Comparison of ENCODE assay signal across 11 cellular contexts in genomic region chr11:43937434-43938411, GRCh38. TPM values are rescaled to one million over a fixed set of nuclear protein-coding genes. Genes with fewer than 3 reads are reported as not detected.
DNase-seq lines count a peak whose midpoint lies in the region; ATAC-seq, FAIRE-seq and TF ChIP-seq lines count a peak whose summit lies in the region.
"Had no signal": no experiment of that assay in that cellular context is flagged by ENCODE, and none has a peak within 500 bp of the region (broad histone marks: within the 10 kb centered on the region; RNA-seq: fewer than 3 reads in every experiment).

No MANE protein-coding gene starts in this region.

- in situ Hi-C loops in IMR-90 (cut with MboI; ENCODE audit: low sequenced_read_pairs): no loop called here

- H4K5ac ChIP-seq in IMR-90 (ENCODE audit: low read depth, low read length): peak overlapping the region; percentile 77

- dilution Hi-C loops in IMR-90 (cut with HindIII; ENCODE audit: low sequenced_read_pairs, unreplicated experiment): no loop called here

- H4K91ac ChIP-seq in IMR-90 (ENCODE audit: insufficient read depth, low read depth, low read length): peak overlapping the region; percentile 91

- H3K4me2 ChIP-seq in IMR-90 (ENCODE audit: low read depth, low read length): 0 out of 2 replicates have a peak overlapping the region, but pooled peaks have one; percentile 7
- H3K4me2 ChIP-seq: GM23338 had no signal

- no peak for TF ChIP-seq POLR2A in IMR-90 (IDR thresholded peaks at IDR 0.05; ENCODE audit: low read depth, low read length)

- peaks cover 21% of the 10 kb centered on the region for H3K27me3 ChIP-seq in IMR-90 (ENCODE audit: control insufficient read depth, insufficient read depth, low read length)

- intact Hi-C loops in IMR-90 (cut with micrococcal nuclease) (loop anchor here (2.0 kb wide), 1 partner anchor 15 kb away; no protein-coding TSS in a partner anchor), mucosa of descending colon (cut with DNase I, micrococcal nuclease) (no loop called here), kidney (cut with DNase I) (no loop called here)

- BruUV-seq in IMR-90 (replicated peaks; lab: Mats Ljungman, UMichigan): no TSS peak

- H2BK15ac ChIP-seq in IMR-90 (ENCODE audit: low read depth, low read length): peak overlapping the region; percentile 49; the same call in 2 of the 3 replicates

- H3K9me3 ChIP-seq in IMR-90 (ENCODE audit: control insufficient read depth, insufficient read depth, low read length): no peaks in the 10 kb centered on the region
- H3K9me3 ChIP-seq in mucosa of descending colon: no peaks in the 10 kb centered on the region
- no peaks in the 10 kb centered on the region for H3K9me3 ChIP-seq in kidney (ENCODE audit: control insufficient read depth in 1 of 2, low read length in 2 of 2)

- H3K4me1 ChIP-seq in IMR-90 (ENCODE audit: control insufficient read depth, insufficient read depth, low read length): peaks cover 19% of the 10 kb centered on the region
- peaks cover 5% of the 10 kb centered on the region for H3K4me1 ChIP-seq in mucosa of descending colon (ENCODE audit: low read depth)
- H3K4me1 ChIP-seq in kidney (ENCODE audit: control insufficient read depth in 1 of 2, insufficient read depth in 1 of 2, low read depth in 1 of 2, low read length in 2 of 2): peaks cover 0 to 4% of the 10 kb centered on the region in 2 donors

- peak overlapping the region; percentile 67 for H2AK5ac ChIP-seq in IMR-90 (ENCODE audit: low read depth, low read length)

- peak overlapping the region; percentile 51 for H2AK9ac ChIP-seq in IMR-90 (replicated peaks; ENCODE audit: low read depth, low read length, poor library complexity)

- peak overlapping the region; percentile 80 for H3K4ac ChIP-seq in IMR-90 (ENCODE audit: low read depth, low read length)

- no peak overlapping the region for H3K56ac ChIP-seq in IMR-90 (ENCODE audit: extremely low read depth, insufficient read depth, low read length)

- no peak overlapping the region for H3K9ac ChIP-seq in IMR-90 (ENCODE audit: low read depth, low read length)
- H3K9ac ChIP-seq in kidney (ENCODE audit: low read length in 2 of 2): no peak overlapping the region

- H3K18ac ChIP-seq in IMR-90 (ENCODE audit: low read depth, low read length): peak overlapping the region; percentile 77

- peak overlapping the region; percentile 78 for H2AFZ ChIP-seq in IMR-90 (replicated peaks; ENCODE audit: low read length, poor library complexity)
- H2AFZ ChIP-seq: GM23338 had no signal

- peak; percentile 68 for ATAC-seq in IMR-90 (ENCODE audit: low read depth)
- ATAC-seq in mucosa of descending colon: peak; percentile 19
- ATAC-seq in HG03175 (IDR thresholded peaks at IDR 0.05; ENCODE audit: unreplicated experiment): no peak
- ATAC-seq: GM23338 had no signal

- H4K8ac ChIP-seq in IMR-90 (ENCODE audit: low read depth in 2 of 2, low read length in 2 of 2): peak overlapping the region; percentile 22 to 79; a peak in 3 of 4 replicates

- CTCF ChIA-PET in AG04449 (lab: Yijun Ruan, JAX): interaction anchor here (0.8 to 15.8 kb wide), 8 partner anchors 10 to 129 kb away, joined by 3 to 180 read pairs (median 3); partner anchors contain the start of gene ACCS
- CTCF ChIA-PET in IMR-90 (lab: Yijun Ruan, JAX): interaction anchor here (0.6 kb wide), 1 partner anchor 1010 kb away, joined by 3 read pairs; no protein-coding TSS in a partner anchor

- no peaks in the 10 kb centered on the region for H4K20me1 ChIP-seq in IMR-90 (ENCODE audit: insufficient read depth, low read length)

- FAIRE-seq in kidney (lab: Jason Lieb, UNC): no peak

- H3K36me3 ChIP-seq in IMR-90 (ENCODE audit: control insufficient read depth, insufficient read depth, low read length) (no peaks in the 10 kb centered on the region), mucosa of descending colon (ENCODE audit: low read depth) (no peaks in the 10 kb centered on the region), kidney (ENCODE audit: control insufficient read depth in 1 of 2, insufficient read depth in 2 of 2, low read length in 2 of 2) (no peaks in the 10 kb centered on the region)

- H3K4me3 ChIP-seq in AG04449 (ENCODE audit: low read depth, low read length): no peak overlapping the region
- no peak overlapping the region for H3K4me3 ChIP-seq in IMR-90 (ENCODE audit: insufficient read depth, low read depth, low read length)
- H3K4me3 ChIP-seq in coronary artery: no peak overlapping the region
- H3K4me3 ChIP-seq in mucosa of descending colon: no peak overlapping the region
- H3K4me3 ChIP-seq in kidney (ENCODE audit: low read length in 2 of 2): no peak overlapping the region
- H3K4me3 ChIP-seq: GM23338, skin epidermis had no signal

- peak overlapping the region; percentile 75; the same call in 1 of the 2 replicates for H2BK120ac ChIP-seq in IMR-90 (ENCODE audit: low read depth, low read length)

- H3K14ac ChIP-seq in IMR-90 (replicated peaks; ENCODE audit: low read depth, low read length): peak overlapping the region; percentile 8; the same call in 1 of the 2 replicates

- 0 out of 2 replicates have a peak overlapping the region, but pooled peaks have one; percentile 6 for H2BK20ac ChIP-seq in IMR-90 (ENCODE audit: low read depth, low read length)

- 38% methylated on average over 2 of the region's 14 CpGs; no CpG with 5 or more reads in 1 of the 2 experiments for WGBS in IMR-90 (ENCODE audit: extremely low coverage in 2 of 2, insufficient read length in 1 of 2), 2 experiments

- DNase-seq in AG04449 (ENCODE audit: low read depth, low spot score): peak; percentile 59
- DNase-seq in IMR-90: peak; percentile 70
- no peak for DNase-seq in coronary artery (ENCODE audit: low spot score)
- no peak for DNase-seq in mucosa of descending colon
- no peak for DNase-seq in activated naive CD4-positive, alpha-beta T cell treated with anti-CD3 and anti-CD28 coated beads, Interleukin-2, amount 50 U/mL, for 16 hours
- no peak for DNase-seq in NCI-H510A (lab: John Stamatoyannopoulos, UW)
- DNase-seq in kidney: no peak
- DNase-seq: CD4-positive, alpha-beta memory T cell had no signal

- no peak for TF ChIP-seq RAD21 in IMR-90 (IDR thresholded peaks at IDR 0.05; ENCODE audit: low read length)

- POLR2A ChIA-PET in AG04449 (lab: Yijun Ruan, JAX) (interaction anchor here (0.5 kb wide), 1 partner anchor 14 kb away, joined by 3 read pairs; no protein-coding TSS in a partner anchor), IMR-90 (lab: Charles Lee; ENCODE audit: unreplicated experiment) (no interaction called here)

- TF ChIP-seq CTCF in AG04449 (IDR thresholded peaks at IDR 0.05; ENCODE audit: insufficient read depth, low read length, missing control alignments): no peak
- no peak for TF ChIP-seq CTCF in IMR-90 (conservative IDR thresholded peaks at IDR 0.05; ENCODE audit: low read depth, low read length)
- TF ChIP-seq CTCF in coronary artery (IDR thresholded peaks at IDR 0.05): no peak
- TF ChIP-seq CTCF in mucosa of descending colon (IDR thresholded peaks at IDR 0.05): no peak
- no peak for TF ChIP-seq CTCF in kidney (IDR thresholded peaks at IDR 0.05; ENCODE audit: borderline replicate concordance, extremely low read depth, insufficient read depth)

- H3K9me1 ChIP-seq in IMR-90 (ENCODE audit: insufficient read depth, low read length): peaks cover 16% of the 10 kb centered on the region

- H3K79me1 ChIP-seq in IMR-90 (ENCODE audit: low read depth in 1 of 2, low read length in 2 of 2): no peaks in the 10 kb centered on the region

- H2BK5ac ChIP-seq in IMR-90 (ENCODE audit: low read depth, low read length, poor library complexity, severe bottlenecking): peak overlapping the region; percentile 35

- no peak overlapping the region for H3K23ac ChIP-seq in IMR-90 (ENCODE audit: low read depth, low read length)

- H3K27ac ChIP-seq in IMR-90 (ENCODE audit: insufficient read depth, low read length) (peak overlapping the region; percentile 9; the same call in 1 of the 2 replicates), coronary artery (peak overlapping the region; percentile 44 to 90), kidney (ENCODE audit: low read depth in 2 of 2, low read length in 2 of 2) (no peak overlapping the region)

TF ChIP-seq in IMR-90, 13 proteins besides CTCF, POLR2A, EP300 and RAD21:
- TF ChIP-seq FOS (IDR thresholded peaks at IDR 0.05; ENCODE audit: low read depth, low read length): peak; percentile 54
- TF ChIP-seq CEBPB (IDR thresholded peaks at IDR 0.05; ENCODE audit: low read depth, low read length): peak; percentile 34; the same call in 1 of the 2 replicates
- TF ChIP-seq, protein P1, sequence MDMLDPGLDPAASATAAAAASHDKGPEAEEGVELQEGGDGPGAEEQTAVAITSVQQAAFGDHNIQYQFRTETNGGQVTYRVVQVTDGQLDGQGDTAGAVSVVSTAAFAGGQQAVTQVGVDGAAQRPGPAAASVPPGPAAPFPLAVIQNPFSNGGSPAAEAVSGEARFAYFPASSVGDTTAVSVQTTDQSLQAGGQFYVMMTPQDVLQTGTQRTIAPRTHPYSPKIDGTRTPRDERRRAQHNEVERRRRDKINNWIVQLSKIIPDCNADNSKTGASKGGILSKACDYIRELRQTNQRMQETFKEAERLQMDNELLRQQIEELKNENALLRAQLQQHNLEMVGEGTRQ (IDR thresholded peaks at IDR 0.05; ENCODE audit: low read depth, low read length): no peak
- no peak for TF ChIP-seq NFE2L2 (IDR thresholded peaks at IDR 0.05; ENCODE audit: low read depth, low read length)
- no peak for TF ChIP-seq RCOR1 (IDR thresholded peaks at IDR 0.05; ENCODE audit: insufficient replicate concordance, low read length)
- no peak for TF ChIP-seq BHLHE40 (IDR thresholded peaks at IDR 0.05; ENCODE audit: low read depth, low read length)
- no peak for TF ChIP-seq RFX5 (IDR thresholded peaks at IDR 0.05; ENCODE audit: low read depth, low read length)
- TF ChIP-seq MXI1 (IDR thresholded peaks at IDR 0.05; ENCODE audit: borderline replicate concordance, low read depth, low read length): no peak
- peak; percentile 47 for TF ChIP-seq MAFK (IDR thresholded peaks at IDR 0.05; ENCODE audit: low read depth, low read length)
- no peak for TF ChIP-seq MAZ (IDR thresholded peaks at IDR 0.05; ENCODE audit: borderline replicate concordance, low read depth, low read length)
- TF ChIP-seq CHD1 (IDR thresholded peaks at IDR 0.05; ENCODE audit: low read depth, low read length): no peak

RNA-seq across cellular contexts. Expression of gene C11orf96, which starts 4.7 kb away (rescaled TPM):
- 0.18 and 0.56 TPM in 2 replicates for total RNA-seq in IMR-90 (2012; rRNA removed)
- polyA plus RNA-seq in IMR-90 (2012; rRNA removed): 0.97 and 2.7 TPM in 2 replicates
- 7.3 and 58.4 TPM in 2 replicates for polyA plus RNA-seq in IMR-90 (2012; cell fraction: cytosol; rRNA removed)
- 43.6 and 63.1 TPM in 2 replicates for polyA plus RNA-seq in IMR-90 (2012; cell fraction: nucleus; rRNA removed; ENCODE audit: low replicate concordance)
- total RNA-seq in mucosa of descending colon: 10 to 100 TPM; 13.0 to 42.0 (median 21.0) TPM
- 153 TPM for total RNA-seq in kidney
- polyA plus RNA-seq in kidney (ENCODE audit: insufficient read depth, low read depth, low replicate concordance): 109 TPM
- polyA plus RNA-seq: CD4-positive, alpha-beta memory T cell had no signal

RNA-seq across cellular contexts. Expression of gene ALKBH3, which starts 57.1 kb away (rescaled TPM):
- total RNA-seq in IMR-90 (2012; rRNA removed) (62.9 and 68.6 TPM in 2 replicates), mucosa of descending colon (10 to 100 TPM; 18.9 to 27.7 (median 27.0) TPM), kidney (49.0 TPM)
- polyA plus RNA-seq in IMR-90 (2012; rRNA removed) (27.7 and 28.3 TPM in 2 replicates), kidney (ENCODE audit: insufficient read depth, low read depth, low replicate concordance) (23.8 TPM)
- 10.3 and 19.9 TPM in 2 replicates for polyA plus RNA-seq in IMR-90 (2012; cell fraction: cytosol; rRNA removed)
- 6.1 and 26.4 TPM in 2 replicates for polyA plus RNA-seq in IMR-90 (2012; cell fraction: nucleus; rRNA removed; ENCODE audit: low replicate concordance)

Comparison
In these comparisons a context has a peak if more than half of its experiments do, and no peak if none do; other contexts are left out.
1. DNase-seq: peak in AG04449 (single experiment) and IMR-90 (single experiment); none in coronary artery (single experiment), mucosa of descending colon (0 of 3), activated naive CD4-positive, alpha-beta T cell treated with anti-CD3 and anti-CD28 coated beads, Interleukin-2, amount 50 U/mL, for 16 hours (single experiment), NCI-H510A (single experiment) and kidney (single experiment).
2. H3K27ac ChIP-seq: peak in IMR-90 (single experiment) and coronary artery (2 of 2); none in kidney (0 of 2).